In the genomic region with DNA sequence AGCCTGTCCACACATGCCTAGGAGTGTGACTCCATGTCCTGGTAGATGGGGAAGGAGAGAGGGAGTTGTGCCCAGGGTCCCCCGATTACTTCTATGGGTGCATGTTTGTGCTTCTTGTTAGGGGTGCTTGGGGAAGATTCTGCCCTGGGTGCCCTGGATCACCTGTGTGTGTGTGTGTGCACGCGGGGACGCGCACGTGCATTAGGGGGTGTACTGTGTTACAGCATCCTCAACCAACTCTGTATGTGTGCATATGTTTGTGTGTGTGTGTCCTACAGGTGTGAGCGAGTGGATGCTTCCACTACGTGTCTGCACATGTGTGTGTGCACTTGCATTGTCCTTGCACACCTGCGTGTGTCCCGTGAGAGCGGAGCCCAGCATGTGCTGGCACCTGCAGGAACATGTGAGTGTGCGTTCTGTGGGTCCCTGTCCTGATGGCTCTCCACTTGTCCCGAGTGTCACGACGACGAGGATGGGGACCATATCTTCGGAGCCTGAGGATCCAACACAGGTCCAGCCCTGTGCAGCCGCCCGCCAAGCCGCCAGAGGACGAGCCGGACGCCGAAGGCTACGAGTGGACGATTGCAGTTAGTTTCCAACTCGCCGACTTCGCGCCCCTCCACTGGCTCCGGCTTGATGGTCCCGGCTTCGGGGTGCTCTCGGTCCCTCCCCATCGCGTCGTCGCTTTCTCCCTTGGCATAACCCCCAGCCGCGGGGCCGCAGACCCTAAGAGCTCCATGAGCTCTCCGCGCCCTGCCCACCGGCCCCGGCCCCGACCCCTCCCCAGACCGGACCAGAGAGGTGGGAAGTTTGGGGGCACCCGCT, we compare ENCODE assay signal across 10 cellular contexts. TPM values are rescaled to one million over a fixed set of nuclear protein-coding genes. Genes with fewer than 3 reads are reported as not detected.
A peak's percentile ranks its signal among the peaks of the same experiment; 100 is the strongest.
DNase-seq lines count a peak whose midpoint lies in the region; ATAC-seq, FAIRE-seq and TF ChIP-seq lines count a peak whose summit lies in the region.
"Had no signal": no experiment of that assay in that cellular context is flagged by ENCODE, and none has a peak within 500 bp of the region (broad histone marks: within the 10 kb centered on the region; RNA-seq: fewer than 3 reads in every experiment).

No MANE protein-coding gene starts in this region.

- H3K36me3 Mint-ChIP-seq in endothelial cell (ENCODE audit: low read depth, unreplicated experiment): no peaks in the 10 kb centered on the region

- H3K4me1 ChIP-seq in muscle layer of colon (ENCODE audit: insufficient read depth, low read length): no peaks in the 10 kb centered on the region
- peaks cover 24% of the 10 kb centered on the region for H3K4me1 ChIP-seq in vagina

- H3K36me3 ChIP-seq in muscle layer of colon (ENCODE audit: insufficient read depth, low read length) (no peaks in the 10 kb centered on the region), vagina (no peaks in the 10 kb centered on the region)

- peak overlapping the region; percentile 23 for H3K27ac ChIP-seq in muscle layer of colon (ENCODE audit: low read depth, low read length)
- peak overlapping the region; percentile 65 for H3K27ac ChIP-seq in vagina

- no peak for FAIRE-seq in urothelium cell line (lab: Jason Lieb, UNC)

- H3K9me3 Mint-ChIP-seq in endothelial cell (ENCODE audit: unreplicated experiment): no peaks in the 10 kb centered on the region

- intact Hi-C loops in vagina (cut with DNase I): no loop called here

- DNase-seq in stimulated activated CD4-positive, alpha-beta T cell treated with anti-CD3 and anti-CD28 coated beads, Interleukin-4, amount 100 ng/mL, for 24 hours: peak; percentile 21
- DNase-seq in stimulated activated CD4-positive, alpha-beta T cell treated with anti-CD3 and anti-CD28 coated beads, Interleukin-4, amount 100 ng/mL, for 1 hour: no peak
- DNase-seq in endothelial cell (ENCODE audit: low spot score) (peak; percentile 44), vagina (ENCODE audit: extremely low spot score in 2 of 2) (peak in 1 of 2 donors; percentile 97), urothelium cell line (ENCODE audit: low spot score) (no peak)
- no peak for DNase-seq in stimulated activated CD4-positive, alpha-beta T cell treated with anti-CD3 and anti-CD28 coated beads, Interleukin-15, amount 100 ng/mL, for 24 hours
- DNase-seq: activated CD4-positive, alpha-beta T cell treated with anti-CD3 and anti-CD28 coated beads for 36 hours had no signal

- peak overlapping the region; percentile 88 for H3K4me3 Mint-ChIP-seq in endothelial cell (ENCODE audit: unreplicated experiment)
- H3K4me3 Mint-ChIP-seq: activated CD4-positive, alpha-beta T cell treated with anti-CD3 and anti-CD28 coated beads for 36 hours had no signal

- H3K27me3 ChIP-seq in muscle layer of colon (ENCODE audit: control insufficient read depth in 1 of 2, insufficient read depth in 2 of 2, low read length in 2 of 2) (peaks cover 0 to 10% of the 10 kb centered on the region in 2 donors), vagina (no peaks in the 10 kb centered on the region)

- no peak for TF ChIP-seq CTCF in endothelial cell (IDR thresholded peaks at IDR 0.05; ENCODE audit: unreplicated experiment)
- no peak for TF ChIP-seq CTCF in vagina (IDR thresholded peaks at IDR 0.05)

- peak overlapping the region in 1 of 2 donors; percentile 87 for H3K4me3 ChIP-seq in muscle layer of colon (ENCODE audit: low read depth in 1 of 2, low read length in 2 of 2)
- peak overlapping the region; percentile 55 to 66 for H3K4me3 ChIP-seq in vagina

- peaks cover 17% of the 10 kb centered on the region for H3K4me1 Mint-ChIP-seq in endothelial cell (ENCODE audit: unreplicated experiment)
- H3K4me1 Mint-ChIP-seq: activated CD4-positive, alpha-beta T cell treated with anti-CD3 and anti-CD28 coated beads for 36 hours had no signal

- peaks cover 10% of the 10 kb centered on the region for H3K27me3 Mint-ChIP-seq in endothelial cell (ENCODE audit: unreplicated experiment)

- TF ChIP-seq POLR2A in vagina (IDR thresholded peaks at IDR 0.05): no peak

- H3K27ac Mint-ChIP-seq in endothelial cell (ENCODE audit: unreplicated experiment): no peak overlapping the region
- H3K27ac Mint-ChIP-seq: activated CD4-positive, alpha-beta T cell treated with anti-CD3 and anti-CD28 coated beads for 36 hours had no signal

- H3K9ac ChIP-seq in muscle layer of colon (ENCODE audit: low read length): no peak overlapping the region

- ATAC-seq in GM18870 (IDR thresholded peaks at IDR 0.05; ENCODE audit: unreplicated experiment): no peak
- ATAC-seq: activated CD4-positive, alpha-beta T cell treated with anti-CD3 and anti-CD28 coated beads for 36 hours had no signal

- H3K9me3 ChIP-seq in muscle layer of colon (ENCODE audit: low read length): no peaks in the 10 kb centered on the region
- no peaks in the 10 kb centered on the region for H3K9me3 ChIP-seq in vagina

RNA-seq across cellular contexts. Expression of gene TBC1D3B, which starts 6.0 kb away (rescaled TPM):
- 8.9 TPM for total RNA-seq in endothelial cell (ENCODE audit: unreplicated experiment)
- total RNA-seq in vagina: 3.4 TPM

RNA-seq across cellular contexts. Expression of gene CCL3L1, which starts 14.2 kb away (rescaled TPM):
- total RNA-seq in endothelial cell (ENCODE audit: unreplicated experiment): 4.0 TPM
- total RNA-seq in vagina: not detected
- total RNA-seq: lung microvascular endothelial cell had no signal

RNA-seq across cellular contexts. Expression of gene CCL4L2, which starts 28.5 kb away (rescaled TPM):
- total RNA-seq in endothelial cell (ENCODE audit: unreplicated experiment) (not detected), vagina (5.2 TPM)
- total RNA-seq: lung microvascular endothelial cell had no signal

Comparison
In these comparisons a context has a peak if more than half of its experiments do, and no peak if none do; other contexts are left out.
1. DNase-seq: peak in stimulated activated CD4-positive, alpha-beta T cell treated with anti-CD3 and anti-CD28 coated beads, Interleukin-4, amount 100 ng/mL, for 24 hours (single experiment) and endothelial cell (single experiment); none in stimulated activated CD4-positive, alpha-beta T cell treated with anti-CD3 and anti-CD28 coated beads, Interleukin-4, amount 100 ng/mL, for 1 hour (single experiment), stimulated activated CD4-positive, alpha-beta T cell treated with anti-CD3 and anti-CD28 coated beads, Interleukin-15, amount 100 ng/mL, for 24 hours (single experiment) and urothelium cell line (single experiment).